ENCODE assay signal across 40 cellular contexts in the genomic region with DNA sequence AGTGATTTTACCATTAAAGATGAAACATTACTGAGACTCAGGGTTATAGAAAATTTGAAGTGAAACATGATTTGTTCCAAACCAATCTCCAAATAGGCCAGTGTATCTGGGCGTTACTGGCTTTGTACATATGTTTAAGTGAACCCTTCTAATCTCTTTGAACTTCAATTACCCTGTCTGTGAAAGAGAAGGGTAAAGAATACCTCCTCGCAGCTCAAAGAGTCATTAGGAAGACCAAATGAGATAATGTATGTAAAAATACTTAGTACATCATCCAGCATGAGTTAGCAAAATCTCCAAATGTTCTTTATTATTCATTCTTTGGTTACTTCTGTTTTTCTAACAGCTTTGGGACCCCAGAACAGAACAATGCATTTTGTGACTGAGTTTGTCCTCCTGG. TPM values are rescaled to one million over a fixed set of nuclear protein-coding genes. Genes with fewer than 3 reads are reported as not detected.
"Had no signal": no experiment of that assay in that cellular context is flagged by ENCODE, and none has a peak within 500 bp of the region (broad histone marks: within the 10 kb centered on the region; RNA-seq: fewer than 3 reads in every experiment).

A gene with protein sequence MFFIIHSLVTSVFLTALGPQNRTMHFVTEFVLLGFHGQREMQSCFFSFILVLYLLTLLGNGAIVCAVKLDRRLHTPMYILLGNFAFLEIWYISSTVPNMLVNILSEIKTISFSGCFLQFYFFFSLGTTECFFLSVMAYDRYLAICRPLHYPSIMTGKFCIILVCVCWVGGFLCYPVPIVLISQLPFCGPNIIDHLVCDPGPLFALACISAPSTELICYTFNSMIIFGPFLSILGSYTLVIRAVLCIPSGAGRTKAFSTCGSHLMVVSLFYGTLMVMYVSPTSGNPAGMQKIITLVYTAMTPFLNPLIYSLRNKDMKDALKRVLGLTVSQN (plus strand): TSS at position 301 of the 400 bp plus-strand sequence. CDS start 0 bp downstream, at position 301.

- ATAC-seq: activated naive CD4-positive, alpha-beta T cell treated with anti-CD3 and anti-CD28 coated beads, Interleukin-2, amount 50 U/mL, for 72 hours; activated naive CD8-positive, alpha-beta T cell treated with anti-CD3 and anti-CD28 coated beads, Interleukin-2, amount 50 U/mL, for 24 hours; activated T-cell treated with anti-CD3 and anti-CD28 coated beads, Interleukin-2, amount 50 U/mL, for 4 hours; activated T-cell treated with anti-CD3 and anti-CD28 coated beads, Interleukin-2, amount 50 U/mL, for 72 hours; activated T-helper 17 cell treated with anti-CD3 and anti-CD28 coated beads, Interleukin-2, amount 50 U/mL, for 72 hours; body of pancreas had no signal

- H3K4me3 ChIP-seq: adrenal gland, ascending aorta, body of pancreas, breast epithelium, cardiac muscle cell had no signal

- DNase-seq: activated effector memory CD4-positive, alpha-beta T cell treated with anti-CD3 and anti-CD28 coated beads, Interleukin-2, amount 50 U/mL, for 16 hours; activated effector memory CD4-positive, alpha-beta T cell treated with Interleukin-2 at 50 U/mL for 16 hours; activated gamma-delta T cell; activated gamma-delta T cell treated with Interleukin-2 at 50 U/mL for 16 hours; activated naive CD4-positive, alpha-beta T cell; activated naive CD4-positive, alpha-beta T cell treated with anti-CD3 and anti-CD28 coated beads for 36 hours; activated naive CD4-positive, alpha-beta T cell treated with anti-CD3 and anti-CD28 coated beads, Interleukin-2, amount 10 ng/mL, durations not matched to agents 7 days and 5 days; activated naive CD4-positive, alpha-beta T cell treated with anti-CD3 and anti-CD28 coated beads, Interleukin-2, amount 50 U/mL, for 16 hours; activated naive CD4-positive, alpha-beta T cell treated with Interleukin-2 at 50 U/mL for 16 hours; activated naive CD8-positive, alpha-beta T cell treated with anti-CD3 and anti-CD28 coated beads for 36 hours; activated naive CD8-positive, alpha-beta T cell treated with anti-CD3 and anti-CD28 coated beads, Interleukin-2, amount 10 ng/mL, durations not matched to agents 7 days and 5 days; activated naive CD8-positive, alpha-beta T cell treated with anti-CD3 and anti-CD28 coated beads, Interleukin-2, amount 50 U/mL, for 24 hours; activated T-cell treated with anti-CD3 and anti-CD28 coated beads, Interleukin-2, amount 50 U/mL, for 1 hour; activated T-cell treated with anti-CD3 and anti-CD28 coated beads, Interleukin-2, amount 50 U/mL, for 24 hours; activated T-cell treated with anti-CD3 and anti-CD28 coated beads, Interleukin-2, amount 50 U/mL, for 4 hours; activated T-cell treated with anti-CD3 and anti-CD28 coated beads, Interleukin-2, amount 50 U/mL, for 48 hours; activated T-cell treated with anti-CD3 and anti-CD28 coated beads, Interleukin-2, amount 50 U/mL, for 72 hours; adrenal gland; amniotic stem cell; amygdala; anterior cingulate cortex; aorta; body of pancreas; brain microvascular endothelial cell; caudate nucleus; central memory CD4-positive, alpha-beta T cell; cerebellar nuclear complex had no signal

- FAIRE-seq: astrocyte had no signal

- H3K27me3 ChIP-seq: adrenal gland, ascending aorta, body of pancreas, brain microvascular endothelial cell, breast epithelium, cardiac muscle cell had no signal

- H3K4me1 ChIP-seq: adrenal gland, ascending aorta, body of pancreas, breast epithelium had no signal

- H3K36me3 ChIP-seq: adrenal gland, ascending aorta, brain microvascular endothelial cell, breast epithelium, cardiac muscle cell had no signal

- H3K27ac ChIP-seq: adrenal gland, ascending aorta, body of pancreas, brain microvascular endothelial cell, breast epithelium, cardiac muscle cell had no signal

- H3K9me3 ChIP-seq: adrenal gland, ascending aorta, body of pancreas, breast epithelium had no signal

RNA-seq across cellular contexts. Expression of the gene that starts here (rescaled TPM):
- total RNA-seq: activated naive CD4-positive, alpha-beta T cell treated with anti-CD3 and anti-CD28 coated beads for 36 hours; activated naive CD4-positive, alpha-beta T cell treated with anti-CD3 and anti-CD28 coated beads, Interleukin-2, amount 50 U/mL, for 72 hours; activated naive CD8-positive, alpha-beta T cell treated with anti-CD3 and anti-CD28 coated beads for 36 hours; activated naive CD8-positive, alpha-beta T cell treated with anti-CD3 and anti-CD28 coated beads, Interleukin-2, amount 10 ng/mL, durations not matched to agents 7 days and 5 days; activated T-cell treated with anti-CD3 and anti-CD28 coated beads, Interleukin-2, amount 50 U/mL, for 4 hours; activated T-cell treated with anti-CD3 and anti-CD28 coated beads, Interleukin-2, amount 50 U/mL, for 72 hours; activated T-helper 1 cell treated with anti-CD3 and anti-CD28 coated beads, Interleukin-12 subunit alpha, Interleukin-12 subunit beta, Interleukin-2, Interleukin-4 antibody, amounts not matched to agents 30 ng/mL and 10 ng/mL and 1 ng/mL, durations not matched to agents 14 hours and 24 hours and 36 hours; activated T-helper 17 cell treated with anti-CD3 and anti-CD28 coated beads, Interleukin-2, amount 50 U/mL, for 72 hours; activated T-helper 2 cell treated with anti-CD3 and anti-CD28 coated beads, Interferon-gamma antibody, Interleukin-2, Interleukin-4, amounts not matched to agents 10 μg/mL and 5 μg/mL and 100 μg/mL, durations not matched to agents 14 hours and 24 hours and 36 hours; adrenal gland; aorta; ascending aorta; astrocyte; body of pancreas; breast epithelium; bronchial epithelial cell; cardiac muscle cell; cardiac septum; cerebellum; chondrocyte had no signal
- polyA plus RNA-seq: adipose tissue, adrenal gland, aorta, cardiac muscle cell had no signal
